7 cellular contexts compared by ENCODE assay signal in genomic region chr22:24592846-24593809, GRCh38. TPM values are rescaled to one million over a fixed set of nuclear protein-coding genes. Genes with fewer than 3 reads are reported as not detected.
DNase-seq lines count a peak whose midpoint lies in the region; ATAC-seq and TF ChIP-seq lines count a peak whose summit lies in the region.

LRRC75B (minus strand) TSS chr22:24593073; CDS start chr22:24593039, 34 bp downstream.

- peak; percentile 39 for DNase-seq in GM04503 (ENCODE audit: low read depth)
- peak; percentile 88 for DNase-seq in GM23248
- peak; percentile 86 for DNase-seq in NB4 (ENCODE audit: low read depth)
- peak; percentile 80 to 83 for DNase-seq in erythroblast (lab: John Stamatoyannopoulos, UW)
- DNase-seq in mesenteric fat pad (ENCODE audit: low spot score): peak; percentile 96
- peak; percentile 66 for DNase-seq in stimulated activated naive CD8-positive, alpha-beta T cell treated with anti-CD3 and anti-CD28 coated beads, Interleukin-15, Interleukin-2, amounts not matched to agents 100 U/mL and 50 U/mL, for 24 hours

- peak within 1 kb of the TSS; percentile 89 for H3K4me2 ChIP-seq in GM23248 (ENCODE audit: unreplicated experiment)

- TF ChIP-seq POLR2A in NB4 (IDR thresholded peaks at IDR 0.05; ENCODE audit: extremely low read depth, insufficient read length): no peak
- TF ChIP-seq POLR2A in erythroblast (IDR thresholded peaks at IDR 0.05; ENCODE audit: low read length): peak; percentile 23

- H3K9me2 ChIP-seq in GM23248 (ENCODE audit: insufficient read depth): no peaks in the 10 kb centered on the region

- H3K9ac ChIP-seq in GM23248: peak within 1 kb of the TSS; percentile 85

- peaks cover 3% of the 10 kb centered on the region; the same call in 1 of the 2 replicates for H3K4me1 ChIP-seq in GM23248 (ENCODE audit: insufficient read depth)

- peak within 1 kb of the TSS; percentile 76 for H3K4me3 ChIP-seq in GM23248
- H3K4me3 ChIP-seq in NB4 (ENCODE audit: low read depth, low read length): peak within 1 kb of the TSS; percentile 25

- H3K36me3 ChIP-seq in GM23248 (ENCODE audit: low read depth): no peaks in the 10 kb centered on the region

- TF ChIP-seq CTCF in NB4 (IDR thresholded peaks at IDR 0.05; ENCODE audit: low read depth, low read length) (no peak), VCaP (conservative IDR thresholded peaks at IDR 0.05) (no peak)

- peak; percentile 80 for ATAC-seq in stimulated activated naive CD8-positive, alpha-beta T cell treated with anti-CD3 and anti-CD28 coated beads, Interleukin-15, Interleukin-2, amounts not matched to agents 100 U/mL and 50 U/mL, for 24 hours

- no peaks in the 10 kb centered on the region for H3K27me3 ChIP-seq in GM23248 (replicated peaks; ENCODE audit: insufficient read depth)

- 14 to 17% methylated on average over 57 to 58 of the region's 83 CpGs for WGBS in GM23248 (ENCODE audit: low coverage in 1 of 2, low lambda C conversion rate in 2 of 2, missing lambda C conversion rate in 2 of 2), 2 experiments

- no peaks in the 10 kb centered on the region for H3K9me3 ChIP-seq in GM23248 (ENCODE audit: low read depth)

- H3K79me2 ChIP-seq in GM23248 (ENCODE audit: insufficient read depth): no peaks in the 10 kb centered on the region

- H4K20me1 ChIP-seq in GM23248 (ENCODE audit: insufficient read depth): no peaks in the 10 kb centered on the region

- no peaks in the 10 kb centered on the region for H3F3A ChIP-seq in GM23248 (ENCODE audit: insufficient read depth)

- H3K27ac ChIP-seq in GM23248: peak within 1 kb of the TSS; percentile 47
- peak within 1 kb of the TSS; percentile 94 for H3K27ac ChIP-seq in VCaP

- peak within 1 kb of the TSS; percentile 91 for H2AFZ ChIP-seq in GM23248

- in situ Hi-C loops in GM23248 (cut with MboI): no loop called here

RNA-seq across cellular contexts. Expression of gene LRRC75B, which starts in this region (rescaled TPM):
- total RNA-seq in GM23248 (2014; rRNA removed; shearing (Covaris generic)): 7.8 and 16.3 TPM in 2 replicates
- 10.6 and 11.4 TPM in 2 replicates for polyA plus RNA-seq in GM23248 (2016; fragmentation: Nextera tagmentation; extraction: Ambion mirVana)
- 6.0 TPM for total RNA-seq in mesenteric fat pad

Comparison
In these comparisons a context has a peak if more than half of its experiments do, and no peak if none do; other contexts are left out.
1. Peak in every context shown above with its lines: DNase-seq, ATAC-seq, H3K4me3 ChIP-seq and H3K27ac ChIP-seq.
2. DNase-seq: peak in every context shown above with its lines; median percentile 96 in mesenteric fat pad; 88 in GM23248; 86 in NB4; 82 in erythroblast; 66 in stimulated activated naive CD8-positive, alpha-beta T cell treated with anti-CD3 and anti-CD28 coated beads, Interleukin-15, Interleukin-2, amounts not matched to agents 100 U/mL and 50 U/mL, for 24 hours; 39 in GM04503.